Comparison of ENCODE assay signal across 7 cellular contexts in the genomic region with DNA sequence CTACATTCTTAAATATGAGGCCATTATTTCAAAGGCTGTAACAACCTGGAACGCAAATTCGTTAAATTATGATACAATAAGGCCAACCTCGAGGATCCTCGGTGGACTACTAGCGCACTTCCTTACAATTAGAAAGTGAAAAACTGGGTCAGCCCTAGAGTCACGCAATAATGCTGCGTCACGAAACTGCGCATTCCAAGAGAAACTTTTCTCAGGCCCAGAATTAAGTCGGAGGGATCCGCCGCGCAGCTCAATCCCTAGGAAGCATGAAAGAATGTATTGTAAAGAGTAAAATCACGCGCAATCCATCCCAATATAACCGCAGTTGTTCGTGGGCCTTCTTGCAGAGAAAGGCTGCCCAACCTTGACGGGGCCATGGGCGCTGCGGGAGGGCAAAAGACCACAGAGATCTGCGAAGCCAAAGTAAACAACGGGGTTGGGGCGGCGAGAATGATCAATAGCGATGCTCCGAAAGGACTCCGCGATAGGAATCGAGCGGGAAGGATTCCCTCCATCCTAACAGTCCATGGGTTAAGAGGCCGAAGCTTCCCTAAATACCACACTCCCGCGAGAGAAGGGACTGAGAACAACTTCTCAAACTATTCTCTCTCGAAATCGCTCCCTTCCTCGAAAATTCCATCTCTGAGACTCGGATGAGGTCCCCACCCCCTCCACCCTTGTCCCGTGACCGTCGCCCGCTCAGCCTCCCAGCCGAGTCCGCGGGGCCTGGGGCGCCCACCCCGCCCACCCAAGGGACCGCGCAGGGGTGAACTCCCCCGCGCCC. TPM values are rescaled to one million over a fixed set of nuclear protein-coding genes. Genes with fewer than 3 reads are reported as not detected.
DNase-seq lines count a peak whose midpoint lies in the region; ATAC-seq and TF ChIP-seq lines count a peak whose summit lies in the region.

No MANE protein-coding gene starts in this region.

- TF ChIP-seq CTCF in epithelial cell of esophagus (IDR thresholded peaks at IDR 0.05; ENCODE audit: insufficient read depth, low read depth, low read length, missing control alignments) (no peak), OCI-LY7 (conservative IDR thresholded peaks at IDR 0.05; ENCODE audit: low read length) (no peak)

- no peak overlapping the region for H2AK5ac ChIP-seq in mesendoderm (ENCODE audit: low read length)

- H3K27ac ChIP-seq in mesendoderm (ENCODE audit: low read depth, low read length), result peak overlapping the region; percentile 82
- no peak overlapping the region for H3K27ac ChIP-seq in OCI-LY7 (ENCODE audit: low read depth, low read length, poor library complexity, severe bottlenecking)

- H3K4me3 ChIP-seq in epithelial cell of esophagus (ENCODE audit: low read length) (peak overlapping the region; percentile 87), mesendoderm (ENCODE audit: low read length) (peak overlapping the region; percentile 90), OCI-LY7 (ENCODE audit: low read depth, low read length, poor library complexity, severe bottlenecking) (no peak overlapping the region)

- intact Hi-C loops in OCI-LY7 (cut with micrococcal nuclease; ENCODE audit: unreplicated experiment), result loop anchor here (2.0 to 5.0 kb wide), 2 partner anchors 391 to 722 kb away; no protein-coding TSS in a partner anchor

- no peaks in the 10 kb centered on the region for H3K9me2 ChIP-seq in OCI-LY7 (ENCODE audit: insufficient read depth, low read length)

- H2BK15ac ChIP-seq in mesendoderm (replicated peaks; ENCODE audit: low read depth), result no peak overlapping the region

- peak overlapping the region; percentile 96 for H3K4me2 ChIP-seq in mesendoderm (ENCODE audit: low read length)
- no peak overlapping the region for H3K4me2 ChIP-seq in OCI-LY7 (ENCODE audit: low read length)

- no CpG with 5 or more reads among the region's 50 CpGs for WGBS in mesendoderm (ENCODE audit: extremely low coverage, insufficient coverage, low lambda C conversion rate)

- DNase-seq in NCI-H510A (lab: John Stamatoyannopoulos, UW) (peak; percentile 26), epithelial cell of esophagus (ENCODE audit: low read depth) (peak; percentile 75), mesendoderm (peak; percentile 91), OCI-LY7 (ENCODE audit: low spot score) (no peak)
- peak; percentile 64 for DNase-seq in activated CD8-positive, alpha-beta memory T cell treated with anti-CD3 and anti-CD28 coated beads, Interleukin-2, amount 50 U/mL, for 48 hours
- peak in 2 of 3 donors; percentile 4 to 9 for DNase-seq in stimulated activated CD4-positive, alpha-beta T cell treated with anti-CD3 and anti-CD28 coated beads, TNF-alpha, amount 100 ng/mL, for 48 hours (ENCODE audit: low read depth in 3 of 3)

- H3K36me3 ChIP-seq in mesendoderm (ENCODE audit: control insufficient read depth, insufficient read depth, low read length) (no peaks in the 10 kb centered on the region), OCI-LY7 (ENCODE audit: insufficient read depth, low read length) (no peaks in the 10 kb centered on the region)

- no peaks in the 10 kb centered on the region for H4K20me1 ChIP-seq in OCI-LY7 (ENCODE audit: insufficient read depth, low read length)

- H3K18ac ChIP-seq in mesendoderm (ENCODE audit: low read length), result peak overlapping the region; percentile 96

- peaks cover 4% of the 10 kb centered on the region for H3K79me1 ChIP-seq in mesendoderm (ENCODE audit: low read length)

- H2AFZ ChIP-seq in OCI-LY7 (ENCODE audit: low read length), result no peak overlapping the region

- peak overlapping the region; percentile 90 for H3K4ac ChIP-seq in mesendoderm (ENCODE audit: low read depth, low read length)

- H3K56ac ChIP-seq in mesendoderm (ENCODE audit: low read length), result peak overlapping the region; percentile 96

- peak; percentile 21 for ATAC-seq in GM21381 (IDR thresholded peaks at IDR 0.05; ENCODE audit: unreplicated experiment)

- no TSS peak for BruUV-seq in OCI-LY7 (replicated peaks; lab: Mats Ljungman, UMichigan)

- peak overlapping the region; percentile 97 for H3K9ac ChIP-seq in mesendoderm (ENCODE audit: low read length)

- peaks cover 20% of the 10 kb centered on the region for H3K79me2 ChIP-seq in mesendoderm (ENCODE audit: control insufficient read depth, insufficient read depth, low read length)
- H3K79me2 ChIP-seq in OCI-LY7 (ENCODE audit: insufficient read depth, low read depth, low read length), result no peaks in the 10 kb centered on the region

- POLR2A ChIA-PET in OCI-LY7 (lab: Charles Lee), result no interaction called here

- H3K9me3 ChIP-seq in OCI-LY7 (ENCODE audit: low read length), result no peaks in the 10 kb centered on the region

- H3K27me3 ChIP-seq in mesendoderm (ENCODE audit: insufficient read depth, low read length, poor library complexity), result no peaks in the 10 kb centered on the region

- H4K8ac ChIP-seq in mesendoderm (ENCODE audit: low read depth, low read length), result peak overlapping the region; percentile 94

- H3K23ac ChIP-seq in mesendoderm (ENCODE audit: low read length), result no peak overlapping the region

- H2BK120ac ChIP-seq in mesendoderm (ENCODE audit: low read depth, low read length), result peak overlapping the region; percentile 76

- no peak overlapping the region for H2BK5ac ChIP-seq in mesendoderm (ENCODE audit: low read length)

- peak overlapping the region; percentile 44 for H4K5ac ChIP-seq in mesendoderm (ENCODE audit: low read length)

- CTCF ChIA-PET in OCI-LY7 (lab: Charles Lee; ENCODE audit: unreplicated experiment), result no interaction called here

- H3K4me1 ChIP-seq in mesendoderm (ENCODE audit: control insufficient read depth, low read depth, low read length), result peaks cover 4% of the 10 kb centered on the region
- H3K4me1 ChIP-seq in OCI-LY7 (ENCODE audit: insufficient read depth, low read length, poor library complexity, severe bottlenecking), result no peaks in the 10 kb centered on the region

RNA-seq across cellular contexts. Expression of gene SPART, which starts 0.6 kb away (rescaled TPM):
- 86.7 TPM for polyA plus RNA-seq in mesendoderm (2013, experiment 1 of 2)
- polyA plus RNA-seq in mesendoderm (2013, experiment 2 of 2), result 90.8 TPM
- not detected in 2 replicates for total RNA-seq in OCI-LY7 (2014; rRNA removed; shearing (Covaris generic))
- total RNA-seq in OCI-LY7 (2022), result not detected in 2 replicates

RNA-seq across cellular contexts. Expression of gene CCDC169, which starts 48.0 kb away (rescaled TPM):
- 15.9 TPM for polyA plus RNA-seq in mesendoderm (2013, experiment 1 of 2)
- polyA plus RNA-seq in mesendoderm (2013, experiment 2 of 2), result 17.6 TPM
- not detected in 2 replicates for total RNA-seq in OCI-LY7 (2014; rRNA removed; shearing (Covaris generic))
- not detected in 2 replicates for total RNA-seq in OCI-LY7 (2022)
